8 cellular contexts compared by ENCODE assay signal in genomic region chrX:71365876-71366673, GRCh38. TPM values are rescaled to one million over a fixed set of nuclear protein-coding genes. Genes with fewer than 3 reads are reported as not detected.
DNase-seq lines count a peak whose midpoint lies in the region; ATAC-seq and TF ChIP-seq lines count a peak whose summit lies in the region.

Gene TAF1 (plus strand): TSS chrX:71366357. CDS start chrX:71366375, 18 bp downstream.

- H3K9me3 Mint-ChIP-seq in activated T-cell treated with anti-CD3 and anti-CD28 coated beads, Interleukin-2, amount 50 U/mL, for 4 hours: no peaks in the 10 kb centered on the region

- in situ Hi-C loops in Panc1 (cut with HindIII; ENCODE audit: low pct_unique_long_range_greater_than_20kb, low sequenced_read_pairs): no loop called here

- peaks cover 5% of the 10 kb centered on the region for H3K36me3 Mint-ChIP-seq in activated T-cell treated with anti-CD3 and anti-CD28 coated beads, Interleukin-2, amount 50 U/mL, for 4 hours (ENCODE audit: insufficient read depth)

- TF ChIP-seq POLR2A in erythroblast (IDR thresholded peaks at IDR 0.05; ENCODE audit: low read length): peak; percentile 97

- no peaks in the 10 kb centered on the region for H3K9me3 ChIP-seq in Panc1 (ENCODE audit: control insufficient read depth, insufficient read depth, low read depth, low read length)
- no peaks in the 10 kb centered on the region for H3K9me3 ChIP-seq in mucosa of rectum (ENCODE audit: control insufficient read depth in 2 of 2, low read length in 2 of 2)

- BruUV-seq in Panc1 (replicated peaks; lab: Mats Ljungman, UMichigan): no TSS peak

- peaks cover 23% of the 10 kb centered on the region for H3K4me1 Mint-ChIP-seq in activated T-cell treated with anti-CD3 and anti-CD28 coated beads, Interleukin-2, amount 50 U/mL, for 4 hours (ENCODE audit: low read depth)

- peak; percentile 83 for ATAC-seq in GM21723 (IDR thresholded peaks at IDR 0.05; ENCODE audit: unreplicated experiment)
- peak; percentile 94 for ATAC-seq in Panc1
- ATAC-seq in activated T-cell treated with anti-CD3 and anti-CD28 coated beads, Interleukin-2, amount 50 U/mL, for 4 hours: peak; percentile 86 to 87

- peak within 1 kb of the TSS; percentile 87 to 96 for H3K4me3 ChIP-seq in Panc1 (ENCODE audit: low read depth in 2 of 2, low read length in 2 of 2)
- H3K4me3 ChIP-seq in mucosa of rectum (ENCODE audit: low read length in 2 of 2): peak within 1 kb of the TSS; percentile 75 to 92

- DNase-seq in DMS53 (lab: John Stamatoyannopoulos, UW) (peak; percentile 99), KG1 (lab: John Stamatoyannopoulos, UW) (peak; percentile 72), Panc1 (ENCODE audit: low read depth, low spot score) (peak; percentile 95), erythroblast (lab: John Stamatoyannopoulos, UW) (peak; percentile 96 to 98)
- peak; percentile 82 for DNase-seq in activated T-cell treated with anti-CD3 and anti-CD28 coated beads, Interleukin-2, amount 50 U/mL, for 4 hours
- peak; percentile 87 for DNase-seq in stimulated activated CD8-positive, alpha-beta memory T cell treated with anti-CD3 and anti-CD28 coated beads, Interleukin-4, amount 100 ng/mL, for 48 hours

- CTCF ChIA-PET in Panc1 (lab: Charles Lee): interaction anchor here (0.6 to 0.7 kb wide), 2 partner anchors 35 to 112 kb away, joined by 3 to 7 read pairs; no protein-coding TSS in a partner anchor

- TF ChIP-seq CTCF in Panc1 (IDR thresholded peaks at IDR 0.05): no peak

- peak within 1 kb of the TSS; percentile 80 to 83 for H3K9ac ChIP-seq in mucosa of rectum (ENCODE audit: low read depth in 1 of 2, low read length in 2 of 2)

- H3K36me3 ChIP-seq in Panc1 (ENCODE audit: control insufficient read depth, insufficient read depth, low read length) (peaks cover 6% of the 10 kb centered on the region), mucosa of rectum (ENCODE audit: control insufficient read depth in 2 of 2, insufficient read depth in 2 of 2, low read length in 2 of 2) (peaks cover 4 to 7% of the 10 kb centered on the region in 2 donors)

- intact Hi-C loops in Panc1 (cut with micrococcal nuclease; ENCODE audit: unreplicated experiment): no loop called here

- H3K4me1 ChIP-seq in Panc1 (ENCODE audit: control insufficient read depth, insufficient read depth, low read length) (peaks cover 4% of the 10 kb centered on the region), mucosa of rectum (ENCODE audit: control insufficient read depth in 2 of 2, insufficient read depth in 2 of 2, low read length in 2 of 2) (peaks cover 8 to 9% of the 10 kb centered on the region in 2 donors)

- H3K27ac ChIP-seq in Panc1 (ENCODE audit: low read length) (peak within 1 kb of the TSS; percentile 95), mucosa of rectum (ENCODE audit: low read depth in 2 of 2, low read length in 2 of 2) (peak within 1 kb of the TSS; percentile 87 to 94)

- peak within 1 kb of the TSS; percentile 93 for H3K4me3 Mint-ChIP-seq in activated T-cell treated with anti-CD3 and anti-CD28 coated beads, Interleukin-2, amount 50 U/mL, for 4 hours

- POLR2A ChIA-PET in Panc1 (lab: Charles Lee): interaction anchor here (0.5 to 1.2 kb wide), 7 partner anchors 19 to 943 kb away, joined by 3 to 10 read pairs (median 8); partner anchors contain the start of gene NONO

- no peaks in the 10 kb centered on the region for H3K27me3 ChIP-seq in Panc1 (ENCODE audit: control insufficient read depth, insufficient read depth, low read length)
- H3K27me3 ChIP-seq in mucosa of rectum (ENCODE audit: control insufficient read depth in 2 of 2, insufficient read depth in 2 of 2, low read length in 2 of 2): no peaks in the 10 kb centered on the region

- H3K27me3 Mint-ChIP-seq in activated T-cell treated with anti-CD3 and anti-CD28 coated beads, Interleukin-2, amount 50 U/mL, for 4 hours (ENCODE audit: low read depth): no peaks in the 10 kb centered on the region

RNA-seq across cellular contexts. Expression of gene TAF1, which starts in this region (rescaled TPM):
- 38.3 TPM for total RNA-seq in Panc1 (2021; ENCODE audit: unreplicated experiment)
- polyA plus RNA-seq in Panc1 (2012; ENCODE audit: insufficient read length): 28.1 TPM
- 10 to 100 TPM; 24.9 to 32.2 (median 29.0) TPM for total RNA-seq in activated T-cell treated with anti-CD3 and anti-CD28 coated beads, Interleukin-2, amount 50 U/mL, for 4 hours

Comparison
In these comparisons a context has a peak if more than half of its experiments do, and no peak if none do; other contexts are left out.
1. Peak in every context shown above with its lines: DNase-seq, ATAC-seq, H3K4me3 ChIP-seq and H3K27ac ChIP-seq.